17 cellular contexts compared by ENCODE assay signal in the genomic region with DNA sequence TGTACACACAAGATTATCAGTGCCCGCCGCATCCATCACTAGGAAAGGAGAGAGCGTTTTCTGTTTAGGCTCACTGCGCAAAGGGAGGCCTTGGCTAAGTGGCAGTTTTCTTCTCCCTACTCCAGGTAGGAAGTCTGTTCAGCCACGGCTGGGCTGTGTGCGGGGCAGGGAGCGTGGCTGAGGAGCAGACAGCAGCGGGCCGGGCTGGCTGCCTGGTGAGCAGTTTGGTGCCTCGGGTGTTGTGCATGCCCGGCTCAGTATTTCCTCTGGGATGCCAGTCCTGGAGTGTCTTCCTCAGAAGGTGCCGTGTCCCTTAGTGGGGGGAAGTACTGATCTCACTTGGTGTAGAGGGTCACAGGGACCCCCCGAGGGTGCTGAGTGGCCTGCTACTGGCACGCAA.
DNase-seq lines count a peak whose midpoint lies in the region; ATAC-seq and TF ChIP-seq lines count a peak whose summit lies in the region.
"Had no signal": no experiment of that assay in that cellular context is flagged by ENCODE, and none has a peak within 500 bp of the region (broad histone marks: within the 10 kb centered on the region; RNA-seq: fewer than 3 reads in every experiment).

No MANE protein-coding gene starts in this region.

- no peak overlapping the region for H3K4me3 ChIP-seq in CD4-positive, CD25-positive, alpha-beta regulatory T cell (ENCODE audit: low read depth, low read length)
- peak overlapping the region in 1 of 2 donors; percentile 8 for H3K4me3 ChIP-seq in ascending aorta
- no peak overlapping the region for H3K4me3 ChIP-seq in esophagus muscularis mucosa
- H3K4me3 ChIP-seq in aorta (ENCODE audit: low read length in 2 of 2), result no peak overlapping the region
- H3K4me3 ChIP-seq: HAP-1, K562 had no signal

- H3K9me3 ChIP-seq in CD4-positive, CD25-positive, alpha-beta regulatory T cell (ENCODE audit: control insufficient read depth in 2 of 2, low read length in 2 of 2), result no peaks in the 10 kb centered on the region
- no peaks in the 10 kb centered on the region for H3K9me3 ChIP-seq in ascending aorta
- no peaks in the 10 kb centered on the region for H3K9me3 ChIP-seq in esophagus muscularis mucosa
- no peaks in the 10 kb centered on the region for H3K9me3 ChIP-seq in aorta (ENCODE audit: control insufficient read depth, low read length)
- H3K9me3 ChIP-seq: HAP-1 had no signal

- no peak for ATAC-seq in CD4-positive, CD25-positive, alpha-beta regulatory T cell (ENCODE audit: low read depth in 2 of 2)
- no peak for ATAC-seq in stimulated activated naive B cell treated with anti-CD40 and anti-IgM and Interleukin-4, amounts not matched to agents 10 μg/mL and 1 μg/mL and 100 μg/mL, for 72 hours (replicated peaks)
- ATAC-seq in aorta (ENCODE audit: low FRiP score) (no peak), GM19397 (IDR thresholded peaks at IDR 0.05; ENCODE audit: unreplicated experiment) (no peak)
- ATAC-seq: K562 had no signal

- 92% methylated on average over 12 of the region's 14 CpGs for WGBS in esophagus muscularis mucosa
- WGBS in aorta, 2 donors, result 28 to 31% methylated on average over 14 of the region's 14 CpGs

- TF ChIP-seq POLR2A in esophagus muscularis mucosa (IDR thresholded peaks at IDR 0.05; ENCODE audit: low read depth), result no peak

- no peak for DNase-seq in CD4-positive, CD25-positive, alpha-beta regulatory T cell
- DNase-seq in ascending aorta (ENCODE audit: low spot score in 2 of 2) (no peak), esophagus muscularis mucosa (ENCODE audit: extremely low spot score) (peak; percentile 47), aorta (no peak), anterior cingulate cortex (lab: John Stamatoyannopoulos, UW) (no peak)
- no peak for DNase-seq in stimulated activated naive B cell treated with anti-CD40 and anti-IgM and Interleukin-4, amounts not matched to agents 10 μg/mL and 1 μg/mL and 100 μg/mL, for 72 hours
- no peak for DNase-seq in activated CD4-positive, alpha-beta T cell treated with anti-CD3 and anti-CD28 coated beads, Interleukin-2, amount 50 U/mL, for 48 hours
- DNase-seq: AML-193; CD4-positive, alpha-beta memory T cell; DMS153; DMS79; GDM1; IMR-90 had no signal

- H3K27me3 Mint-ChIP-seq in CD4-positive, CD25-positive, alpha-beta regulatory T cell, result no peaks in the 10 kb centered on the region
- no peaks in the 10 kb centered on the region for H3K27me3 Mint-ChIP-seq in stimulated activated naive B cell treated with anti-CD40 and anti-IgM and Interleukin-4, amounts not matched to agents 10 μg/mL and 1 μg/mL and 100 μg/mL, for 72 hours
- H3K27me3 Mint-ChIP-seq: CD4-positive, alpha-beta memory T cell had no signal

- no peak for TF ChIP-seq EP300 in esophagus muscularis mucosa (IDR thresholded peaks at IDR 0.05)

- peaks cover 36% of the 10 kb centered on the region for H3K36me3 Mint-ChIP-seq in CD4-positive, CD25-positive, alpha-beta regulatory T cell
- H3K36me3 Mint-ChIP-seq in stimulated activated naive B cell treated with anti-CD40 and anti-IgM and Interleukin-4, amounts not matched to agents 10 μg/mL and 1 μg/mL and 100 μg/mL, for 72 hours, result peaks cover 24 to 31% of the 10 kb centered on the region in 2 donors

- no peaks in the 10 kb centered on the region for H3K27me3 ChIP-seq in CD4-positive, CD25-positive, alpha-beta regulatory T cell (ENCODE audit: control insufficient read depth, insufficient read depth, low read length)
- H3K27me3 ChIP-seq in ascending aorta (no peaks in the 10 kb centered on the region), esophagus muscularis mucosa (no peaks in the 10 kb centered on the region), aorta (ENCODE audit: control insufficient read depth in 1 of 2, insufficient read depth in 2 of 2, low read length in 1 of 2) (no peaks in the 10 kb centered on the region)

- no peak overlapping the region for H3K4me3 Mint-ChIP-seq in CD4-positive, CD25-positive, alpha-beta regulatory T cell
- no peak overlapping the region for H3K4me3 Mint-ChIP-seq in stimulated activated naive B cell treated with anti-CD40 and anti-IgM and Interleukin-4, amounts not matched to agents 10 μg/mL and 1 μg/mL and 100 μg/mL, for 72 hours
- H3K4me3 Mint-ChIP-seq: CD4-positive, alpha-beta memory T cell had no signal

- no peaks in the 10 kb centered on the region for H3K4me1 ChIP-seq in CD4-positive, CD25-positive, alpha-beta regulatory T cell (ENCODE audit: control insufficient read depth, insufficient read depth, low read length, poor library complexity, severe bottlenecking)
- H3K4me1 ChIP-seq in ascending aorta (peaks cover 0 to 11% of the 10 kb centered on the region in 2 donors), esophagus muscularis mucosa (no peaks in the 10 kb centered on the region), aorta (ENCODE audit: control insufficient read depth in 1 of 2, insufficient read depth in 2 of 2, low read length in 2 of 2) (no peaks in the 10 kb centered on the region)
- H3K4me1 ChIP-seq: HAP-1 had no signal

- intact Hi-C loops in ascending aorta (cut with DNase I) (loop anchor here (5.0 kb wide), 1 partner anchor 164 kb away; no protein-coding TSS in a partner anchor), esophagus muscularis mucosa (cut with DNase I) (loop anchor here (10.0 kb wide), 1 partner anchor 166 kb away; the partner anchor contains the start of gene RPEL1), aorta (cut with DNase I) (no loop called here)

- TF ChIP-seq CTCF in ascending aorta (IDR thresholded peaks at IDR 0.05) (no peak), esophagus muscularis mucosa (IDR thresholded peaks at IDR 0.05) (no peak)

- H3K36me3 ChIP-seq in CD4-positive, CD25-positive, alpha-beta regulatory T cell (ENCODE audit: control insufficient read depth, insufficient read depth, low read length), result peaks cover 24% of the 10 kb centered on the region
- peaks cover 16 to 43% of the 10 kb centered on the region in 2 donors for H3K36me3 ChIP-seq in ascending aorta
- peaks cover 9 to 64% (median 37%) of the 10 kb centered on the region in 4 donors for H3K36me3 ChIP-seq in esophagus muscularis mucosa
- H3K36me3 ChIP-seq in aorta (ENCODE audit: control insufficient read depth in 1 of 2, insufficient read depth in 2 of 2, low read length in 1 of 2), result peaks cover 0 to 5% of the 10 kb centered on the region in 2 donors
- H3K36me3 ChIP-seq: HAP-1 had no signal

- peak overlapping the region in 2 of 3 donors; percentile 4 to 18 for H3K27ac Mint-ChIP-seq in CD4-positive, CD25-positive, alpha-beta regulatory T cell
- H3K27ac Mint-ChIP-seq in stimulated activated naive B cell treated with anti-CD40 and anti-IgM and Interleukin-4, amounts not matched to agents 10 μg/mL and 1 μg/mL and 100 μg/mL, for 72 hours, result peak overlapping the region; percentile 15

- no peaks in the 10 kb centered on the region for H3K9me3 Mint-ChIP-seq in CD4-positive, CD25-positive, alpha-beta regulatory T cell
- H3K9me3 Mint-ChIP-seq in stimulated activated naive B cell treated with anti-CD40 and anti-IgM and Interleukin-4, amounts not matched to agents 10 μg/mL and 1 μg/mL and 100 μg/mL, for 72 hours, result no peaks in the 10 kb centered on the region
- H3K9me3 Mint-ChIP-seq: CD4-positive, alpha-beta memory T cell had no signal

- no peaks in the 10 kb centered on the region for H3K4me1 Mint-ChIP-seq in CD4-positive, CD25-positive, alpha-beta regulatory T cell
- H3K4me1 Mint-ChIP-seq in stimulated activated naive B cell treated with anti-CD40 and anti-IgM and Interleukin-4, amounts not matched to agents 10 μg/mL and 1 μg/mL and 100 μg/mL, for 72 hours, result peaks cover 0 to 2% of the 10 kb centered on the region in 2 donors
- H3K4me1 Mint-ChIP-seq: CD4-positive, alpha-beta memory T cell had no signal

- H3K27ac ChIP-seq in CD4-positive, CD25-positive, alpha-beta regulatory T cell (ENCODE audit: insufficient read depth, low read length, poor library complexity, severe bottlenecking), result no peak overlapping the region
- H3K27ac ChIP-seq in ascending aorta, result peak overlapping the region; percentile 59 to 71
- no peak overlapping the region for H3K27ac ChIP-seq in esophagus muscularis mucosa (replicated peaks in 1 of 4)
- H3K27ac ChIP-seq in aorta (ENCODE audit: low read depth in 1 of 2, low read length in 2 of 2), result peak overlapping the region in 1 of 2 donors; percentile 49
- H3K27ac ChIP-seq: C4-2B had no signal

Comparison
In these comparisons a context has a peak if more than half of its experiments do, and no peak if none do; other contexts are left out.
1. H3K27ac ChIP-seq: peak in ascending aorta (2 of 2); none in CD4-positive, CD25-positive, alpha-beta regulatory T cell (single experiment) and esophagus muscularis mucosa (0 of 4).
2. intact Hi-C loops: an anchor here in ascending aorta (5.0 kb wide) and esophagus muscularis mucosa (10.0 kb wide); none called in aorta.